In genomic region chr4:152102184-152103000, GRCh38 we compare ENCODE assay signal across 11 cellular contexts.
DNase-seq lines count a peak whose midpoint lies in the region; ATAC-seq and TF ChIP-seq lines count a peak whose summit lies in the region.
"Had no signal": no experiment of that assay in that cellular context is flagged by ENCODE, and none has a peak within 500 bp of the region (broad histone marks: within the 10 kb centered on the region; RNA-seq: fewer than 3 reads in every experiment).

No MANE protein-coding gene starts in this region.

- CTCF ChIA-PET in CD8-positive, alpha-beta memory T cell (lab: Charles Lee) = interaction anchor here (0.7 to 1.4 kb wide), 5 partner anchors 9 to 419 kb away, joined by 3 read pairs; no protein-coding TSS in a partner anchor

- H3K27me3 ChIP-seq in CD8-positive, alpha-beta memory T cell (ENCODE audit: insufficient read depth, low read length, poor library complexity, severe bottlenecking) = no peaks in the 10 kb centered on the region
- H3K27me3 ChIP-seq in Loucy (ENCODE audit: insufficient read depth, low read length, poor library complexity, severe bottlenecking) (no peaks in the 10 kb centered on the region), ovary (no peaks in the 10 kb centered on the region)

- H3K4me3 Mint-ChIP-seq in CD8-positive, alpha-beta memory T cell = peak overlapping the region; percentile 77 to 91 (median 83)
- H3K4me3 Mint-ChIP-seq in central memory CD8-positive, alpha-beta T cell = peak overlapping the region; percentile 86
- peak overlapping the region; percentile 91 for H3K4me3 Mint-ChIP-seq in natural killer cell
- H3K4me3 Mint-ChIP-seq: neural crest cell had no signal

- H3K4me1 ChIP-seq in CD8-positive, alpha-beta memory T cell (ENCODE audit: insufficient read depth, low read length) = peaks cover 98% of the 10 kb centered on the region
- peaks cover 78% of the 10 kb centered on the region for H3K4me1 ChIP-seq in Loucy (ENCODE audit: insufficient read depth, low read length, poor library complexity, severe bottlenecking)
- H3K4me1 ChIP-seq in ovary (ENCODE audit: insufficient read depth) = no peaks in the 10 kb centered on the region

- no peaks in the 10 kb centered on the region for H4K20me1 ChIP-seq in Loucy (ENCODE audit: insufficient read depth, low read length, poor library complexity, severe bottlenecking)

- no peaks in the 10 kb centered on the region for H3K9me3 ChIP-seq in CD8-positive, alpha-beta memory T cell (ENCODE audit: low read length)
- H3K9me3 ChIP-seq in Loucy (ENCODE audit: insufficient read depth, low read depth, low read length) = no peaks in the 10 kb centered on the region
- H3K9me3 ChIP-seq in ovary = no peaks in the 10 kb centered on the region

- H3K9ac ChIP-seq in Loucy (ENCODE audit: low read depth, low read length, poor library complexity, severe bottlenecking) = peak overlapping the region; percentile 71

- H3K27me3 Mint-ChIP-seq in CD8-positive, alpha-beta memory T cell = no peaks in the 10 kb centered on the region
- no peaks in the 10 kb centered on the region for H3K27me3 Mint-ChIP-seq in central memory CD8-positive, alpha-beta T cell
- no peaks in the 10 kb centered on the region for H3K27me3 Mint-ChIP-seq in natural killer cell (ENCODE audit: low read depth in 2 of 2)

- no peak for TF ChIP-seq POLR2A in ovary (IDR thresholded peaks at IDR 0.05)

- no peak for TF ChIP-seq EP300 in ovary (IDR thresholded peaks at IDR 0.05)

- TF ChIP-seq CTCF in Loucy (conservative IDR thresholded peaks at IDR 0.05; ENCODE audit: low read length) = no peak
- TF ChIP-seq CTCF in natural killer cell (IDR thresholded peaks at IDR 0.05) = no peak
- no peak for TF ChIP-seq CTCF in ovary (IDR thresholded peaks at IDR 0.05)

- H3K4me1 Mint-ChIP-seq in CD8-positive, alpha-beta memory T cell = peaks cover 89 to 97% (median 95%) of the 10 kb centered on the region in 3 donors
- H3K4me1 Mint-ChIP-seq in central memory CD8-positive, alpha-beta T cell = peaks cover 87% of the 10 kb centered on the region
- peaks cover 81 to 87% of the 10 kb centered on the region in 2 donors for H3K4me1 Mint-ChIP-seq in natural killer cell

- H2AFZ ChIP-seq in Loucy (ENCODE audit: low read length) = no peak overlapping the region

- no peak for DNase-seq in CD8-positive, alpha-beta memory T cell
- DNase-seq in central memory CD8-positive, alpha-beta T cell (ENCODE audit: low spot score in 2 of 2) = no peak
- DNase-seq in natural killer cell = no peak
- no peak for DNase-seq in ovary
- DNase-seq: activated effector memory CD4-positive, alpha-beta T cell treated with anti-CD3 and anti-CD28 coated beads, Interleukin-2, amount 50 U/mL, for 16 hours; NCI-H187 treated with DMSO at 0.1 percent for 48 hours had no signal

- no peaks in the 10 kb centered on the region for H3K36me3 ChIP-seq in CD8-positive, alpha-beta memory T cell (ENCODE audit: insufficient read depth, low read length)
- H3K36me3 ChIP-seq in Loucy (ENCODE audit: insufficient read depth, low read length) (no peaks in the 10 kb centered on the region), ovary (no peaks in the 10 kb centered on the region)

- H3K4me2 ChIP-seq in Loucy (ENCODE audit: low read depth, low read length, poor library complexity, severe bottlenecking) = peak overlapping the region; percentile 87

- no peak for ATAC-seq in central memory CD8-positive, alpha-beta T cell (replicated peaks; ENCODE audit: extremely low read depth, poor library complexity, severe bottlenecking)
- ATAC-seq in natural killer cell = no peak
- no peak for ATAC-seq in HG02884 (IDR thresholded peaks at IDR 0.05; ENCODE audit: unreplicated experiment)
- ATAC-seq in GM18870 (IDR thresholded peaks at IDR 0.05; ENCODE audit: unreplicated experiment) = no peak
- ATAC-seq in HG02852 (IDR thresholded peaks at IDR 0.05; ENCODE audit: unreplicated experiment) = no peak

- peak overlapping the region; percentile 54 for H3K4me3 ChIP-seq in CD8-positive, alpha-beta memory T cell (ENCODE audit: low read length)
- H3K4me3 ChIP-seq in Loucy (ENCODE audit: low read length, poor library complexity, severe bottlenecking) (peak overlapping the region; percentile 71), ovary (no peak overlapping the region)

- H3K27ac ChIP-seq in CD8-positive, alpha-beta memory T cell (ENCODE audit: low read depth, low read length) = peak overlapping the region; percentile 41
- no peak overlapping the region for H3K27ac ChIP-seq in ovary

- H3K9me2 ChIP-seq in Loucy (replicated peaks; ENCODE audit: low read depth, low read length) = no peaks in the 10 kb centered on the region

- POLR2A ChIA-PET in CD8-positive, alpha-beta memory T cell (lab: Charles Lee) = interaction anchor here (0.6 to 2.8 kb wide), 5 partner anchors 13 to 1312 kb away, joined by 3 to 10 read pairs (median 5); no protein-coding TSS in a partner anchor

- H3F3A ChIP-seq in Loucy (ENCODE audit: low read depth) = peaks cover 12% of the 10 kb centered on the region

- WGBS in ovary, 3 donors = 69 to 80% (median 71%) methylated on average over 7 of the region's 7 CpGs

- peak overlapping the region; percentile 94 to 100 (median 97) for H3K27ac Mint-ChIP-seq in CD8-positive, alpha-beta memory T cell
- peak overlapping the region; percentile 98 for H3K27ac Mint-ChIP-seq in central memory CD8-positive, alpha-beta T cell (ENCODE audit: low read depth)
- H3K27ac Mint-ChIP-seq in natural killer cell = peak overlapping the region; percentile 94 to 97

- intact Hi-C loops in natural killer cell (cut with micrococcal nuclease) (no loop called here), ovary (cut with DNase I) (no loop called here)

- no peaks in the 10 kb centered on the region for H3K9me3 Mint-ChIP-seq in CD8-positive, alpha-beta memory T cell
- H3K9me3 Mint-ChIP-seq in central memory CD8-positive, alpha-beta T cell = no peaks in the 10 kb centered on the region
- H3K9me3 Mint-ChIP-seq in natural killer cell = peaks cover 0 to 2% of the 10 kb centered on the region in 2 donors
- H3K9me3 Mint-ChIP-seq: neural crest cell had no signal

- peaks cover 3 to 26% (median 10%) of the 10 kb centered on the region in 3 donors for H3K36me3 Mint-ChIP-seq in CD8-positive, alpha-beta memory T cell
- peaks cover 6% of the 10 kb centered on the region for H3K36me3 Mint-ChIP-seq in central memory CD8-positive, alpha-beta T cell (ENCODE audit: insufficient read depth)
- H3K36me3 Mint-ChIP-seq in natural killer cell = no peaks in the 10 kb centered on the region

- no peaks in the 10 kb centered on the region; the same call in 1 of the 2 replicates for H3K79me2 ChIP-seq in Loucy (ENCODE audit: insufficient read depth, low read length)
